ENCODE assay signal across 11 cellular contexts in genomic region chr2:45890819-45891218, GRCh38.
A peak's percentile ranks its signal among the peaks of the same experiment; 100 is the strongest.
DNase-seq lines count a peak whose midpoint lies in the region; ATAC-seq lines count a peak whose summit lies in the region.
"Had no signal": no experiment of that assay in that cellular context is flagged by ENCODE, and none has a peak within 500 bp of the region (broad histone marks: within the 10 kb centered on the region; RNA-seq: fewer than 3 reads in every experiment).

No MANE protein-coding gene starts in this region.

- peak overlapping the region; percentile 97 for H3K27ac ChIP-seq in Karpas-422 (ENCODE audit: low read length)

- no peaks in the 10 kb centered on the region for H3K9me3 Mint-ChIP-seq in activated CD8-positive, alpha-beta T cell treated with anti-CD3 and anti-CD28 coated beads, Interleukin-2, amount 10 ng/mL, durations not matched to agents 7 days and 5 days (ENCODE audit: insufficient read depth)
- H3K9me3 Mint-ChIP-seq in naive B cell, result no peaks in the 10 kb centered on the region

- no peaks in the 10 kb centered on the region for H3K27me3 ChIP-seq in Karpas-422 (ENCODE audit: low read length)
- H3K27me3 ChIP-seq: transverse colon had no signal

- H3K36me3 ChIP-seq in Karpas-422 (ENCODE audit: insufficient read depth, low read length), result no peaks in the 10 kb centered on the region
- H3K36me3 ChIP-seq: transverse colon had no signal

- no peaks in the 10 kb centered on the region for H3K27me3 Mint-ChIP-seq in activated CD8-positive, alpha-beta T cell treated with anti-CD3 and anti-CD28 coated beads, Interleukin-2, amount 10 ng/mL, durations not matched to agents 7 days and 5 days (ENCODE audit: low read depth)
- no peaks in the 10 kb centered on the region for H3K27me3 Mint-ChIP-seq in naive B cell

- H3K9me3 ChIP-seq in Karpas-422 (ENCODE audit: low read length), result no peaks in the 10 kb centered on the region
- H3K9me3 ChIP-seq: transverse colon had no signal

- H2AFZ ChIP-seq in Karpas-422 (ENCODE audit: low read length), result no peak overlapping the region

- H3K4me1 ChIP-seq in Karpas-422 (ENCODE audit: low read length), result peaks cover 72% of the 10 kb centered on the region

- H3K4me3 ChIP-seq in GM08714 (ENCODE audit: low read length) (peak overlapping the region; percentile 15; the same call in 1 of the 2 replicates), Karpas-422 (ENCODE audit: low read length) (no peak overlapping the region)
- H3K4me3 ChIP-seq: transverse colon had no signal

- no peak overlapping the region for H3K9ac ChIP-seq in Karpas-422 (ENCODE audit: low read length)

- CTCF ChIA-PET in activated CD8-positive, alpha-beta T cell treated with anti-CD3 and anti-CD28 coated beads, Interleukin-2, amount 10 ng/mL, durations not matched to agents 7 days and 5 days (lab: Charles Lee), result interaction anchor here (1.4 to 2.3 kb wide), 3 partner anchors 11 to 112 kb away, joined by 5 to 13 read pairs (median 6); no protein-coding TSS in a partner anchor

- POLR2A ChIA-PET in activated CD8-positive, alpha-beta T cell treated with anti-CD3 and anti-CD28 coated beads, Interleukin-2, amount 10 ng/mL, durations not matched to agents 7 days and 5 days (lab: Charles Lee), result interaction anchor here (0.7 to 1.7 kb wide), 2 partner anchors 28 to 41 kb away, joined by 3 to 4 read pairs; no protein-coding TSS in a partner anchor

- no peaks in the 10 kb centered on the region for H3K9me2 ChIP-seq in Karpas-422 (replicated peaks; ENCODE audit: insufficient read depth, low read length)

- H3K36me3 Mint-ChIP-seq in activated CD8-positive, alpha-beta T cell treated with anti-CD3 and anti-CD28 coated beads, Interleukin-2, amount 10 ng/mL, durations not matched to agents 7 days and 5 days (ENCODE audit: low read depth), result no peaks in the 10 kb centered on the region
- no peaks in the 10 kb centered on the region for H3K36me3 Mint-ChIP-seq in naive B cell

- H3K27ac Mint-ChIP-seq in activated CD8-positive, alpha-beta T cell treated with anti-CD3 and anti-CD28 coated beads, Interleukin-2, amount 10 ng/mL, durations not matched to agents 7 days and 5 days, result peak overlapping the region; percentile 47
- peak overlapping the region; percentile 64 to 98 (median 94) for H3K27ac Mint-ChIP-seq in naive B cell

- H3K4me3 Mint-ChIP-seq in activated CD8-positive, alpha-beta T cell treated with anti-CD3 and anti-CD28 coated beads, Interleukin-2, amount 10 ng/mL, durations not matched to agents 7 days and 5 days, result peak overlapping the region; percentile 3
- peak overlapping the region; percentile 44 to 91 (median 71) for H3K4me3 Mint-ChIP-seq in naive B cell

- ATAC-seq in activated CD8-positive, alpha-beta T cell treated with anti-CD3 and anti-CD28 coated beads, Interleukin-2, amount 10 ng/mL, durations not matched to agents 7 days and 5 days, result peak; percentile 80
- ATAC-seq in naive B cell (ENCODE audit: low read depth in 2 of 2), result peak; percentile 58 to 62
- ATAC-seq in GM19351 (IDR thresholded peaks at IDR 0.05; ENCODE audit: unreplicated experiment), result no peak
- no peak for ATAC-seq in HG02759 (IDR thresholded peaks at IDR 0.05; ENCODE audit: unreplicated experiment)

- peaks cover 48% of the 10 kb centered on the region for H3K4me1 Mint-ChIP-seq in activated CD8-positive, alpha-beta T cell treated with anti-CD3 and anti-CD28 coated beads, Interleukin-2, amount 10 ng/mL, durations not matched to agents 7 days and 5 days (ENCODE audit: low read depth)
- peaks cover 83 to 100% (median 95%) of the 10 kb centered on the region in 3 donors for H3K4me1 Mint-ChIP-seq in naive B cell

- H4K20me1 ChIP-seq in Karpas-422 (ENCODE audit: insufficient read depth, low read depth, low read length), result no peaks in the 10 kb centered on the region

- no peak overlapping the region for H3K4me2 ChIP-seq in Karpas-422 (ENCODE audit: low read depth, low read length, poor library complexity, severe bottlenecking)

- H3K79me2 ChIP-seq in Karpas-422 (ENCODE audit: low read length), result peaks cover 98% of the 10 kb centered on the region

- DNase-seq in Karpas-422, result no peak
- peak; percentile 56 for DNase-seq in activated CD8-positive, alpha-beta T cell treated with anti-CD3 and anti-CD28 coated beads, Interleukin-2, amount 10 ng/mL, durations not matched to agents 7 days and 5 days
- peak; percentile 57 for DNase-seq in naive B cell
- no peak for DNase-seq in nucleus accumbens (lab: John Stamatoyannopoulos, UW)
- DNase-seq in NCI-H2196 treated with DMSO at 0.1 percent for 48 hours (lab: John Stamatoyannopoulos, UW; ENCODE audit: unreplicated experiment), result no peak
- DNase-seq: cerebellar nuclear complex, NCI-H510A, transverse colon had no signal

Comparison
In these comparisons a context has a peak if more than half of its experiments do, and no peak if none do; other contexts are left out.
1. DNase-seq: peak in activated CD8-positive, alpha-beta T cell treated with anti-CD3 and anti-CD28 coated beads, Interleukin-2, amount 10 ng/mL, durations not matched to agents 7 days and 5 days (single experiment) and naive B cell (single experiment); none in Karpas-422 (single experiment), nucleus accumbens (0 of 56) and NCI-H2196 treated with DMSO at 0.1 percent for 48 hours (single experiment).
2. ATAC-seq: peak in activated CD8-positive, alpha-beta T cell treated with anti-CD3 and anti-CD28 coated beads, Interleukin-2, amount 10 ng/mL, durations not matched to agents 7 days and 5 days (single experiment) and naive B cell (2 of 2); none in GM19351 (single experiment) and HG02759 (single experiment).